8 cellular contexts compared by ENCODE assay signal in genomic region chr1:89632213-89633102, GRCh38. TPM values are rescaled to one million over a fixed set of nuclear protein-coding genes. Genes with fewer than 3 reads are reported as not detected.
DNase-seq lines count a peak whose midpoint lies in the region; ATAC-seq, FAIRE-seq and TF ChIP-seq lines count a peak whose summit lies in the region.

No MANE protein-coding gene starts in this region.

- no peaks in the 10 kb centered on the region for H3K79me1 ChIP-seq in H1 (ENCODE audit: low read depth, low read length)

- no peak overlapping the region for H3K4ac ChIP-seq in H1 (replicated peaks; ENCODE audit: insufficient read length, low read depth, low read length)

- no peaks in the 10 kb centered on the region for H3K27me3 ChIP-seq in CD4-positive, alpha-beta memory T cell (ENCODE audit: insufficient read depth, low read length)
- peaks cover 0 to 23% (median 18%) of the 10 kb centered on the region in 4 experiments; a peak in 5 of 7 replicates for H3K27me3 ChIP-seq in H1 (replicated peaks in 1 of 4; ENCODE audit: control insufficient read depth in 3 of 4, extremely low read depth in 1 of 4, insufficient read depth in 3 of 4, low read length in 3 of 4)

- peak; percentile 18 to 63; a peak in 3 of 4 replicates for TF ChIP-seq RAD21 in H1 (IDR thresholded peaks at IDR 0.05 in 1 of 2, conservative IDR thresholded peaks at IDR 0.05 in 1 of 2; ENCODE audit: low read depth in 2 of 2, low read length in 2 of 2)

- no peak overlapping the region for H2AK5ac ChIP-seq in H1 (ENCODE audit: low read depth, low read length)

- H4K20me1 ChIP-seq in H1 (replicated peaks in 1 of 2; ENCODE audit: control insufficient read depth in 1 of 2, insufficient read depth in 2 of 2, low read length in 2 of 2), result no peaks in the 10 kb centered on the region

- peak; percentile 90 to 95 (median 92) for DNase-seq in CD4-positive, alpha-beta memory T cell
- DNase-seq in NCI-H774 (lab: John Stamatoyannopoulos, UW) (peak; percentile 68), H1 (ENCODE audit: low read depth in 1 of 2, low spot score in 2 of 2) (peak in 1 of 2 experiments; percentile 87)
- DNase-seq in activated CD8-positive, alpha-beta memory T cell treated with anti-CD3 and anti-CD28 coated beads for 48 hours (ENCODE audit: low read depth in 2 of 3, low spot score in 2 of 3), result peak; percentile 74 to 88 (median 86)
- peak; percentile 77 to 83 for DNase-seq in stimulated activated CD8-positive, alpha-beta memory T cell treated with anti-CD3 and anti-CD28 coated beads, Interleukin-15, amount 100 ng/mL, for 4 hours (ENCODE audit: low read depth in 2 of 2)

- intact Hi-C loops in CD4-positive, alpha-beta memory T cell (cut with micrococcal nuclease), result loop anchor here (1.0 to 5.0 kb wide), 9 partner anchors 24 to 355 kb away; partner anchors contain the start of gene LRRC8B

- peaks cover 0 to 24% of the 10 kb centered on the region in 2 donors for H3K36me3 Mint-ChIP-seq in CD4-positive, alpha-beta memory T cell

- peak; percentile 85 for ATAC-seq in GM19351 (IDR thresholded peaks at IDR 0.05; ENCODE audit: unreplicated experiment)
- peak; percentile 85 for ATAC-seq in HG03460 (IDR thresholded peaks at IDR 0.05; ENCODE audit: unreplicated experiment)

- H3K4me3 Mint-ChIP-seq in CD4-positive, alpha-beta memory T cell, result peak overlapping the region; percentile 89 to 99 (median 95)

- H3K4me1 ChIP-seq in CD4-positive, alpha-beta memory T cell (ENCODE audit: insufficient read depth, low read length), result peaks cover 76% of the 10 kb centered on the region
- H3K4me1 ChIP-seq in H1 (replicated peaks in 1 of 4; ENCODE audit: control insufficient read depth in 3 of 4, insufficient read depth in 4 of 4, low read length in 3 of 4) (peaks cover 0 to 10% (median 7%) of the 10 kb centered on the region in 4 experiments; a peak in 5 of 7 replicates), mesodermal cell (ENCODE audit: control insufficient read depth, insufficient read depth, low read length, poor library complexity, severe bottlenecking) (peaks cover 6% of the 10 kb centered on the region)

- no peak overlapping the region for H4K5ac ChIP-seq in H1 (ENCODE audit: insufficient read length, low read depth, low read length)

- peak overlapping the region; percentile 85 to 88 for H3K4me2 ChIP-seq in H1 (ENCODE audit: insufficient read depth in 1 of 2, low read depth in 2 of 2, low read length in 2 of 2)

- H4K91ac ChIP-seq in H1 (replicated peaks; ENCODE audit: insufficient read length, low read length), result no peak overlapping the region

- no peaks in the 10 kb centered on the region for H3K79me2 ChIP-seq in H1 (ENCODE audit: control insufficient read depth in 1 of 2, insufficient read depth in 2 of 2, low read length in 2 of 2)

- TF ChIP-seq EP300 in H1 (IDR thresholded peaks at IDR 0.05; ENCODE audit: borderline replicate concordance in 1 of 2, low read depth in 2 of 2, low read length in 2 of 2), result no peak

- POLR2A ChIA-PET in CD4-positive, alpha-beta memory T cell (lab: Charles Lee; ENCODE audit: partially characterized antibody), result interaction anchor here (0.6 to 30.2 kb wide), 21 partner anchors 9 to 211 kb away, joined by 3 to 813 read pairs (median 6); partner anchors contain the start of genes LRRC8B and LRRC8D
- POLR2A ChIA-PET in H1 (lab: Charles Lee; ENCODE audit: partially characterized antibody), result interaction anchor here (0.6 to 1.9 kb wide), 4 partner anchors 12 to 210 kb away, joined by 3 to 4 read pairs (median 4); no protein-coding TSS in a partner anchor

- H2BK20ac ChIP-seq in H1 (ENCODE audit: low read length), result no peak overlapping the region

- H3K9me3 Mint-ChIP-seq in CD4-positive, alpha-beta memory T cell, result peaks cover 0 to 1% (median 0%) of the 10 kb centered on the region in 8 donors

- CTCF ChIA-PET in CD4-positive, alpha-beta memory T cell (lab: Charles Lee; ENCODE audit: partially characterized antibody), result interaction anchor here (0.7 to 32.4 kb wide), 19 partner anchors 9 to 152 kb away, joined by 3 to 688 read pairs (median 5); no protein-coding TSS in a partner anchor
- CTCF ChIA-PET in H1 (lab: Charles Lee; ENCODE audit: partially characterized antibody), result interaction anchor here (0.7 to 9.7 kb wide), 7 partner anchors 9 to 131 kb away, joined by 3 to 101 read pairs (median 4); no protein-coding TSS in a partner anchor

- 2% methylated on average over 40 of the region's 65 CpGs; no CpG with 5 or more reads in 1 of the 2 experiments for WGBS in H1 (ENCODE audit: extremely low coverage in 1 of 2, insufficient coverage in 1 of 2, insufficient read length in 1 of 2, insufficient replicate concordance in 2 of 2, low coverage in 1 of 2, low lambda C conversion rate in 2 of 2, missing lambda C conversion rate in 1 of 2), 2 experiments
- 3% methylated on average over 39 to 44 of the region's 65 CpGs for WGBS in mesodermal cell (ENCODE audit: insufficient coverage in 2 of 2), 2 experiments

- TF ChIP-seq CTCF in H1 (IDR thresholded peaks at IDR 0.05; ENCODE audit: control extremely low read depth in 1 of 3, insufficient read depth in 1 of 3, low read depth in 1 of 3, low read length in 3 of 3), result peak; percentile 41 to 51 (median 44); a peak in 3 of 4 replicates

- peaks cover 59 to 90% (median 74%) of the 10 kb centered on the region in 4 donors for H3K4me1 Mint-ChIP-seq in CD4-positive, alpha-beta memory T cell

- no peak overlapping the region for H3K18ac ChIP-seq in H1 (ENCODE audit: extremely low read depth, low read length)

- no peak overlapping the region for H2BK12ac ChIP-seq in H1 (ENCODE audit: low read depth, low read length)

- H2BK5ac ChIP-seq in H1 (ENCODE audit: low read depth, low read length), result no peak overlapping the region

- H3K23ac ChIP-seq in H1 (ENCODE audit: insufficient read length), result no peak overlapping the region

- no peaks in the 10 kb centered on the region for H3K9me3 ChIP-seq in CD4-positive, alpha-beta memory T cell (ENCODE audit: control insufficient read depth in 1 of 2, low read length in 2 of 2)
- H3K9me3 ChIP-seq in H1 (ENCODE audit: insufficient read depth in 2 of 2, low read depth in 1 of 2, low read length in 1 of 2) (no peaks in the 10 kb centered on the region), mesodermal cell (ENCODE audit: control insufficient read depth, low read length) (no peaks in the 10 kb centered on the region)

- H3K9ac ChIP-seq in H1 (replicated peaks in 1 of 4; ENCODE audit: extremely low read depth in 1 of 4, low read depth in 3 of 4, low read length in 3 of 4), result peak overlapping the region in 2 of 4 experiments; percentile 29 to 81; a peak in 4 of 7 replicates

- H3K36me3 ChIP-seq in CD4-positive, alpha-beta memory T cell (ENCODE audit: insufficient read depth, low read length), result no peaks in the 10 kb centered on the region
- H3K36me3 ChIP-seq in H1 (ENCODE audit: control insufficient read depth in 2 of 4, insufficient read depth in 4 of 4, low read length in 3 of 4) (no peaks in the 10 kb centered on the region), mesodermal cell (ENCODE audit: control insufficient read depth, insufficient read depth, low read length) (no peaks in the 10 kb centered on the region)

- peak; percentile 71 for FAIRE-seq in H1 (lab: Jason Lieb, UNC)

- peak overlapping the region; percentile 32 for H3K56ac ChIP-seq in H1 (replicated peaks; ENCODE audit: insufficient read length, low read depth, low read length)

- H3K14ac ChIP-seq in H1 (ENCODE audit: insufficient read length), result no peak overlapping the region

- no peaks in the 10 kb centered on the region for H3K27me3 Mint-ChIP-seq in CD4-positive, alpha-beta memory T cell

- H3K23me2 ChIP-seq in H1 (ENCODE audit: low read depth, low read length), result peaks cover 18% of the 10 kb centered on the region

- peak overlapping the region; percentile 79 for H2AFZ ChIP-seq in H1 (ENCODE audit: low read length)

- H2BK15ac ChIP-seq in H1 (ENCODE audit: low read length), result no peak overlapping the region; the same call in 1 of the 2 replicates

- no peak for TF ChIP-seq POLR2A in H1 (IDR thresholded peaks at IDR 0.05; ENCODE audit: control extremely low read depth in 1 of 2, low read depth in 2 of 2, low read length in 2 of 2)

- H3K4me3 ChIP-seq in CD4-positive, alpha-beta memory T cell (ENCODE audit: low read length in 2 of 2), result peak overlapping the region; percentile 19 to 89
- H3K4me3 ChIP-seq in H1 (ENCODE audit: extremely low read depth in 1 of 4, insufficient read depth in 2 of 4, low read depth in 3 of 4, low read length in 4 of 4) (peak overlapping the region; percentile 57 to 74 (median 72)), mesodermal cell (ENCODE audit: extremely low read depth, insufficient read depth, low read length, poor library complexity, severe bottlenecking) (peak overlapping the region; percentile 64)

- H2BK120ac ChIP-seq in H1 (replicated peaks; ENCODE audit: low read depth, low read length), result no peak overlapping the region

- peak overlapping the region; percentile 96 to 99 (median 98) for H3K27ac Mint-ChIP-seq in CD4-positive, alpha-beta memory T cell

- peak overlapping the region; percentile 96 for H3K27ac ChIP-seq in CD4-positive, alpha-beta memory T cell (ENCODE audit: low read depth, low read length)
- H3K27ac ChIP-seq in H1 (ENCODE audit: low read depth, low read length) (no peak overlapping the region), mesodermal cell (ENCODE audit: low read depth, low read length, severe bottlenecking) (no peak overlapping the region)

- H4K8ac ChIP-seq in H1 (ENCODE audit: extremely low read depth, insufficient read depth, low read length), result peak overlapping the region; percentile 89

TF ChIP-seq in H1, 55 proteins besides CTCF, POLR2A, EP300 and RAD21 (continues in another document):
- TF ChIP-seq RBBP5 (IDR thresholded peaks at IDR 0.05; ENCODE audit: borderline replicate concordance, low read depth, low read length), result no peak
- TF ChIP-seq CREB1 (IDR thresholded peaks at IDR 0.05), result peak; percentile 64
- TF ChIP-seq SIX5 (IDR thresholded peaks at IDR 0.05; ENCODE audit: low read depth, low read length), result no peak
- TF ChIP-seq KDM5A (IDR thresholded peaks at IDR 0.05; ENCODE audit: low read length), result no peak
- 0 out of 2 replicates have a peak, but pooled peaks have one; percentile 4 for TF ChIP-seq PHF8 (conservative IDR thresholded peaks at IDR 0.05; ENCODE audit: low read depth, low read length)
- 0 out of 2 replicates have a peak, but pooled peaks have one; percentile 25 for TF ChIP-seq TAF1 (IDR thresholded peaks at IDR 0.05; ENCODE audit: low read depth, low read length)

RNA-seq across cellular contexts. Expression of gene LRRC8C, which starts 0.5 kb away (rescaled TPM):
- total RNA-seq in CD4-positive, alpha-beta memory T cell, result 10 to 100 TPM; 56.7 to 57.1 TPM
- polyA plus RNA-seq in CD4-positive, alpha-beta memory T cell, result 10 to 100 TPM; 21.2 to 30.1 TPM
- total RNA-seq in H1 (2021; fragmentation: NEBNext Ultra II Directional; extraction: Animal tissue kit (Norgen Biotek cat#: 25700)), result 2.1 and 2.5 TPM in 2 replicates
- 0.93 and 1.1 TPM in 2 replicates for polyA plus RNA-seq in H1 (2011; rRNA removed)
- polyA plus RNA-seq in H1 (2011; cell fraction: cytosol; rRNA removed), result 1.4 TPM
- polyA plus RNA-seq in H1 (2011; cell fraction: nucleus; rRNA removed), result 0.86 TPM
- 0.81 to 1.8 TPM (median 1.1 TPM) in 4 replicates for polyA plus RNA-seq in H1 (2012, experiment 1 of 2)
- polyA plus RNA-seq in H1 (2012, experiment 2 of 2), result 0.16 TPM
- polyA plus RNA-seq in H1 (2013, experiment 1 of 2), result 2.0 TPM
- 2.2 TPM for polyA plus RNA-seq in H1 (2013, experiment 2 of 2)
- 2.2 and 2.4 TPM in 2 replicates for polyA minus RNA-seq in H1 (2011; rRNA and poly(A)+ RNA removed)
- polyA minus RNA-seq in H1 (2011; cell fraction: cytosol; rRNA and poly(A)+ RNA removed), result 1.2 TPM
- 1.8 TPM for polyA minus RNA-seq in H1 (2011; cell fraction: nucleus; rRNA and poly(A)+ RNA removed)
- 14.7 TPM for polyA plus RNA-seq in mesodermal cell (2013, experiment 1 of 2)
- 13.3 TPM for polyA plus RNA-seq in mesodermal cell (2013, experiment 2 of 2)

Comparison
In these comparisons a context has a peak if more than half of its experiments do, and no peak if none do; other contexts are left out.
1. RNA of gene LRRC8C, which starts 0.5 kb away (total RNA-seq): 56.7 to 57.1 TPM in CD4-positive, alpha-beta memory T cell; 2.1 to 2.5 TPM in H1; every median in the first group is over 10 times any median in the second.
2. Peak in every context shown above with its lines, with median percentiles within 50 percentile points of each other: H3K4me3 ChIP-seq.